In the genomic region with DNA sequence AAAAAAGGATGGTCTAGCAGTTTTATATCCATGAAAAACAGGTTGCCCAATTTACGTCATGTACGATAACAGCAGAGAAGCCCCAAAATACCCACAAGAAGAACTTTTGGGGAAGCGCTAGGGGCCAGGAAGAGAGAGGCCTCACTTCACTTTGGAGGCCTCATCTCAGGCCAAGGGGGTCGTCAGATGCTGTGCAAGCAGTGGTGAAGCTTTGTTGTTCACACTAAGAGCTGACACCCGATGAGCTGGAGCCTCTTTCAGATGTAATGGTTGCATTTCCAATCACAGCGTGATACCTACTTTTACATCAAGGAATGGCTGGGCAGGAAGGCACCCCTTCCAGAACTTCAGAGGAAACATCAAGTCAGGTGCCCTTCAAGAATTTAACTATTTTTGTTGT, we compare ENCODE assay signal across 24 cellular contexts.
"Had no signal": no experiment of that assay in that cellular context is flagged by ENCODE, and none has a peak within 500 bp of the region (broad histone marks: within the 10 kb centered on the region; RNA-seq: fewer than 3 reads in every experiment).

No MANE protein-coding gene starts in this region.

- H3K36me3 Mint-ChIP-seq: activated naive CD4-positive, alpha-beta T cell treated with anti-CD3 and anti-CD28 coated beads, Interleukin-2, amount 10 ng/mL, durations not matched to agents 7 days and 5 days; activated naive CD8-positive, alpha-beta T cell treated with anti-CD3 and anti-CD28 coated beads for 36 hours had no signal

- H3K9me3 ChIP-seq: SJSA1 had no signal

- H3K27me3 Mint-ChIP-seq: activated B cell treated with CpG ODN at 0.5 μM for 24 hours; activated CD4-positive, alpha-beta memory T cell treated with anti-CD3 and anti-CD28 coated beads, Interleukin-2, amount 10 ng/mL, durations not matched to agents 7 days and 5 days had no signal

- H3K4me1 Mint-ChIP-seq: activated B cell treated with CpG ODN at 0.5 μM for 24 hours had no signal

- H3K4me3 Mint-ChIP-seq: activated B cell treated with CpG ODN at 0.5 μM for 24 hours; activated CD4-positive, alpha-beta memory T cell treated with anti-CD3 and anti-CD28 coated beads, Interleukin-2, amount 10 ng/mL, durations not matched to agents 7 days and 5 days; activated CD4-positive, alpha-beta T cell treated with anti-CD3 and anti-CD28 coated beads, Interleukin-2, amount 10 ng/mL, durations not matched to agents 24 days and 14 days; activated naive CD4-positive, alpha-beta T cell treated with anti-CD3 and anti-CD28 coated beads, Interleukin-2, amount 10 ng/mL, durations not matched to agents 7 days and 5 days; activated naive CD8-positive, alpha-beta T cell treated with anti-CD3 and anti-CD28 coated beads for 36 hours; activated T-cell treated with anti-CD3 and anti-CD28 coated beads, Interleukin-2, amount 50 U/mL, for 72 hours; T-helper 1 cell treated with Interleukin-12 subunit alpha and Interleukin-12 subunit beta and Interleukin-4 antibody, amounts not matched to agents 30 μg/mL and 1 μg/mL, for 36 hours had no signal

- H3K9ac ChIP-seq: KMS-11 had no signal

- H3K36me3 ChIP-seq: brain microvascular endothelial cell, cardiac muscle cell, SJSA1 had no signal

- DNase-seq: activated B cell treated with CpG ODN at 0.5 μM for 24 hours; activated CD4-positive, alpha-beta memory T cell treated with anti-CD3 and anti-CD28 coated beads, Interleukin-2, amount 10 ng/mL, durations not matched to agents 7 days and 5 days; activated CD4-positive, alpha-beta T cell treated with anti-CD3 and anti-CD28 coated beads for 1 hour; activated CD4-positive, alpha-beta T cell treated with anti-CD3 and anti-CD28 coated beads, Interleukin-2, amount 10 ng/mL, durations not matched to agents 24 days and 14 days; activated gamma-delta T cell treated with Interleukin-2 at 50 U/mL for 16 hours; activated naive CD4-positive, alpha-beta T cell treated with anti-CD3 and anti-CD28 coated beads, Interleukin-2, amount 10 ng/mL, durations not matched to agents 7 days and 5 days; activated naive CD8-positive, alpha-beta T cell treated with anti-CD3 and anti-CD28 coated beads for 36 hours; activated T-cell treated with anti-CD3 and anti-CD28 coated beads, Interleukin-2, amount 50 U/mL, for 72 hours; brain microvascular endothelial cell; MV-4-11; NCI-H1092 treated with DMSO at 0.1 percent for 48 hours; NCI-H1417 treated with DMSO at 0.1 percent for 48 hours; NCI-H1694; NCI-H2029 treated with DMSO at 0.1 percent for 48 hours; NCI-H345; NCI-H510A treated with DMSO at 0.1 percent for 48 hours; PC-3; SHP77 had no signal

- FAIRE-seq: RCC 7860 had no signal

- H3K9me3 Mint-ChIP-seq: activated B cell treated with CpG ODN at 0.5 μM for 24 hours; activated CD4-positive, alpha-beta memory T cell treated with anti-CD3 and anti-CD28 coated beads, Interleukin-2, amount 10 ng/mL, durations not matched to agents 7 days and 5 days; activated CD4-positive, alpha-beta T cell treated with anti-CD3 and anti-CD28 coated beads, Interleukin-2, amount 10 ng/mL, durations not matched to agents 24 days and 14 days; activated naive CD4-positive, alpha-beta T cell treated with anti-CD3 and anti-CD28 coated beads, Interleukin-2, amount 10 ng/mL, durations not matched to agents 7 days and 5 days; activated naive CD8-positive, alpha-beta T cell treated with anti-CD3 and anti-CD28 coated beads for 36 hours; activated T-cell treated with anti-CD3 and anti-CD28 coated beads, Interleukin-2, amount 50 U/mL, for 72 hours; activated T-helper 2 cell treated with anti-CD3 and anti-CD28 coated beads, Interferon-gamma antibody, Interleukin-2, Interleukin-4, amounts not matched to agents 10 μg/mL and 5 μg/mL and 100 μg/mL, durations not matched to agents 14 hours and 24 hours and 36 hours; T-helper 1 cell treated with Interleukin-12 subunit alpha and Interleukin-12 subunit beta and Interleukin-4 antibody, amounts not matched to agents 30 μg/mL and 1 μg/mL, for 36 hours had no signal

- H3K27me3 ChIP-seq: brain microvascular endothelial cell, cardiac muscle cell, SJSA1 had no signal

- H3K27ac Mint-ChIP-seq: activated B cell treated with CpG ODN at 0.5 μM for 24 hours; activated CD4-positive, alpha-beta memory T cell treated with anti-CD3 and anti-CD28 coated beads, Interleukin-2, amount 10 ng/mL, durations not matched to agents 7 days and 5 days; activated CD4-positive, alpha-beta T cell treated with anti-CD3 and anti-CD28 coated beads, Interleukin-2, amount 10 ng/mL, durations not matched to agents 24 days and 14 days; activated naive CD4-positive, alpha-beta T cell treated with anti-CD3 and anti-CD28 coated beads, Interleukin-2, amount 10 ng/mL, durations not matched to agents 7 days and 5 days; activated naive CD8-positive, alpha-beta T cell treated with anti-CD3 and anti-CD28 coated beads for 36 hours; activated T-cell treated with anti-CD3 and anti-CD28 coated beads, Interleukin-2, amount 50 U/mL, for 72 hours; activated T-helper 2 cell treated with anti-CD3 and anti-CD28 coated beads, Interferon-gamma antibody, Interleukin-2, Interleukin-4, amounts not matched to agents 10 μg/mL and 5 μg/mL and 100 μg/mL, durations not matched to agents 14 hours and 24 hours and 36 hours; T-helper 1 cell treated with Interleukin-12 subunit alpha and Interleukin-12 subunit beta and Interleukin-4 antibody, amounts not matched to agents 30 μg/mL and 1 μg/mL, for 36 hours had no signal

- H3K4me2 ChIP-seq: KMS-11 had no signal

- H3K4me3 ChIP-seq: cardiac muscle cell, SJSA1 had no signal

- H3K27ac ChIP-seq: brain microvascular endothelial cell, cardiac muscle cell, KMS-11, SJSA1 had no signal
